9 cellular contexts compared by ENCODE assay signal in genomic region chr10:52566471-52567246, GRCh38.
DNase-seq lines count a peak whose midpoint lies in the region; ATAC-seq and TF ChIP-seq lines count a peak whose summit lies in the region.
"Had no signal": no experiment of that assay in that cellular context is flagged by ENCODE, and none has a peak within 500 bp of the region (broad histone marks: within the 10 kb centered on the region; RNA-seq: fewer than 3 reads in every experiment).

No MANE protein-coding gene starts in this region.

- H3K4me3 ChIP-seq in Caco-2 (ENCODE audit: low read depth, low read length) (no peak overlapping the region), adipocyte (ENCODE audit: low read length) (peak overlapping the region; percentile 25), left lung (no peak overlapping the region)

- no peaks in the 10 kb centered on the region for H3K4me1 Mint-ChIP-seq in Caco-2 (ENCODE audit: low read depth, unreplicated experiment)

- H3K27me3 Mint-ChIP-seq in Caco-2 (ENCODE audit: insufficient read depth, unreplicated experiment): no peaks in the 10 kb centered on the region

- CTCF ChIA-PET in Caco-2 (lab: Charles Lee): interaction anchor here (0.6 to 3.4 kb wide), 7 partner anchors 9 to 258 kb away, joined by 3 to 48 read pairs (median 4); partner anchors contain the start of gene DKK1

- H3K9me3 ChIP-seq in Caco-2: no peaks in the 10 kb centered on the region
- no peaks in the 10 kb centered on the region for H3K9me3 ChIP-seq in adipocyte (ENCODE audit: control insufficient read depth, low read length)
- no peaks in the 10 kb centered on the region for H3K9me3 ChIP-seq in left lung

- TF ChIP-seq CTCF in Caco-2 (IDR thresholded peaks at IDR 0.05; ENCODE audit: insufficient read depth in 1 of 2, low read depth in 1 of 2, low read length in 1 of 2, severe bottlenecking in 1 of 2, unreplicated experiment in 1 of 2) (peak; percentile 78 to 83), left lung (IDR thresholded peaks at IDR 0.05) (peak in 1 of 2 donors; percentile 35)

- no peak overlapping the region for H3K27ac ChIP-seq in left lung

- POLR2A ChIA-PET in Caco-2 (lab: Charles Lee): interaction anchor here (0.6 to 2.0 kb wide), 3 partner anchors 253 to 261 kb away, joined by 3 to 10 read pairs (median 4); partner anchors contain the start of gene DKK1

- peak in 1 of 2 experiments; percentile 65 for DNase-seq in Caco-2
- peak; percentile 16 for DNase-seq in HPDE6-E6E7 (ENCODE audit: extremely low spot score)
- peak; percentile 93 for DNase-seq in adipocyte (ENCODE audit: low read depth)
- DNase-seq in left lung: no peak
- DNase-seq in NCI-H510A treated with DMSO at 0.1 percent for 48 hours (lab: John Stamatoyannopoulos, UW): no peak
- DNase-seq: stimulated activated naive CD4-positive, alpha-beta T cell had no signal

- no peaks in the 10 kb centered on the region; the same call in 1 of the 2 replicates for H3K27me3 ChIP-seq in Caco-2 (replicated peaks; ENCODE audit: control insufficient read depth, insufficient read depth, low read length)
- no peaks in the 10 kb centered on the region for H3K27me3 ChIP-seq in adipocyte (replicated peaks; ENCODE audit: control insufficient read depth, insufficient read depth, low read length)
- H3K27me3 ChIP-seq in left lung: no peaks in the 10 kb centered on the region

- BruUV-seq in Caco-2 (replicated peaks; lab: Mats Ljungman, UMichigan): no TSS peak

- peak overlapping the region; percentile 59 for H3K9ac ChIP-seq in adipocyte (ENCODE audit: low read length)

- H3K4me3 Mint-ChIP-seq in Caco-2 (ENCODE audit: unreplicated experiment): no peak overlapping the region

- H3K36me3 ChIP-seq in Caco-2 (ENCODE audit: control insufficient read depth, insufficient read depth, low read length) (no peaks in the 10 kb centered on the region), adipocyte (ENCODE audit: control insufficient read depth, insufficient read depth, low read length, severe bottlenecking) (no peaks in the 10 kb centered on the region), left lung (no peaks in the 10 kb centered on the region)

- peaks cover 5% of the 10 kb centered on the region for H3K4me1 ChIP-seq in Caco-2
- peaks cover 57% of the 10 kb centered on the region for H3K4me1 ChIP-seq in adipocyte (ENCODE audit: control insufficient read depth, insufficient read depth, low read length)
- H3K4me1 ChIP-seq in left lung: no peaks in the 10 kb centered on the region

- no peaks in the 10 kb centered on the region for H3K9me3 Mint-ChIP-seq in Caco-2 (ENCODE audit: unreplicated experiment)

- no peaks in the 10 kb centered on the region for H3K36me3 Mint-ChIP-seq in Caco-2 (ENCODE audit: insufficient read depth, unreplicated experiment)

- H3K27ac Mint-ChIP-seq in Caco-2 (ENCODE audit: unreplicated experiment): no peak overlapping the region

- peak; percentile 37 for ATAC-seq in left lung
- ATAC-seq in HG02678 (IDR thresholded peaks at IDR 0.05; ENCODE audit: unreplicated experiment): no peak
- no peak for ATAC-seq in HG03139 (IDR thresholded peaks at IDR 0.05; ENCODE audit: unreplicated experiment)
- ATAC-seq in HG03460 (IDR thresholded peaks at IDR 0.05; ENCODE audit: unreplicated experiment): no peak

- intact Hi-C loops in Caco-2 (cut with micrococcal nuclease; ENCODE audit: unreplicated experiment): loop anchor here (1.0 to 2.0 kb wide), 3 partner anchors 77 to 352 kb away; no protein-coding TSS in a partner anchor
- intact Hi-C loops in left lung (cut with DNase I): no loop called here

Comparison
In these comparisons a context has a peak if more than half of its experiments do, and no peak if none do; other contexts are left out.
1. DNase-seq: peak in HPDE6-E6E7 (single experiment) and adipocyte (single experiment); none in left lung (0 of 2) and NCI-H510A treated with DMSO at 0.1 percent for 48 hours (single experiment).